Comparison of ENCODE assay signal across 8 cellular contexts in genomic region chr3:53269888-53270880, GRCh38. TPM values are rescaled to one million over a fixed set of nuclear protein-coding genes. Genes with fewer than 3 reads are reported as not detected.
DNase-seq lines count a peak whose midpoint lies in the region; ATAC-seq, FAIRE-seq and TF ChIP-seq lines count a peak whose summit lies in the region.

No MANE protein-coding gene starts in this region.

- 0 out of 2 replicates have a peak, but pooled peaks have one; percentile 34 for TF ChIP-seq POLR2A in GM12891 (IDR thresholded peaks at IDR 0.05; ENCODE audit: low read depth, low read length)

- H3K4me3 ChIP-seq in brain microvascular endothelial cell (ENCODE audit: low read depth, low read length) (no peak overlapping the region), iPS DF 6.9 (ENCODE audit: low read length) (no peak overlapping the region), retinal pigment epithelial cell (ENCODE audit: low read length) (no peak overlapping the region)

- H3K27ac ChIP-seq in brain microvascular endothelial cell (peak overlapping the region; percentile 82), iPS DF 6.9 (ENCODE audit: low read length) (no peak overlapping the region)

- H3K9me3 ChIP-seq in iPS DF 6.9 (ENCODE audit: control insufficient read depth, insufficient read depth, low read length) = no peaks in the 10 kb centered on the region

- H3K36me3 ChIP-seq in brain microvascular endothelial cell (replicated peaks) (no peaks in the 10 kb centered on the region), iPS DF 6.9 (ENCODE audit: control insufficient read depth, insufficient read depth, low read length) (no peaks in the 10 kb centered on the region)

- TF ChIP-seq CTCF in brain microvascular endothelial cell (IDR thresholded peaks at IDR 0.05; ENCODE audit: low read depth, low read length, missing control alignments) (no peak), retinal pigment epithelial cell (conservative IDR thresholded peaks at IDR 0.05; ENCODE audit: low read depth, low read length) (peak; percentile 27)

- in situ Hi-C loops in brain microvascular endothelial cell (cut with HindIII; ENCODE audit: low pct_ligation_motif_present, low sequenced_read_pairs) = no loop called here

- FAIRE-seq in A204.1 (lab: Jason Lieb, UNC) (peak; percentile 95), GM12891 (lab: Jason Lieb, UNC) (peak; percentile 90)

- ATAC-seq in HG02623 (IDR thresholded peaks at IDR 0.05; ENCODE audit: unreplicated experiment) = no peak

- H3K27me3 ChIP-seq in brain microvascular endothelial cell (replicated peaks) (no peaks in the 10 kb centered on the region), iPS DF 6.9 (ENCODE audit: control insufficient read depth, insufficient read depth, low read length) (no peaks in the 10 kb centered on the region)

- 100% methylated on average over 1 of the region's 12 CpGs for WGBS in iPS DF 6.9 (ENCODE audit: insufficient coverage, insufficient read length)

- H3K4me1 ChIP-seq in iPS DF 6.9 (ENCODE audit: control insufficient read depth, insufficient read depth, low read length) = peaks cover 5% of the 10 kb centered on the region; the same call in 1 of the 2 replicates

- DNase-seq in GM12891 (ENCODE audit: insufficient read length, low spot score) = peak; percentile 32
- DNase-seq in HS-5 (ENCODE audit: low read depth) = peak; percentile 58
- peak; percentile 98 for DNase-seq in OCI-M1 (lab: John Stamatoyannopoulos, UW)
- peak; percentile 91 for DNase-seq in brain microvascular endothelial cell
- peak; percentile 90 for DNase-seq in iPS DF 6.9 (ENCODE audit: low read depth, low spot score)
- peak; percentile 98 for DNase-seq in retinal pigment epithelial cell (ENCODE audit: low read depth)

TF ChIP-seq in GM12891, 5 proteins besides CTCF, POLR2A, EP300 and RAD21:
- TF ChIP-seq PAX5 (IDR thresholded peaks at IDR 0.05; ENCODE audit: insufficient read depth, low read length, severe bottlenecking) (no peak), SPI1 (IDR thresholded peaks at IDR 0.05; ENCODE audit: low read depth, low read length) (0 out of 2 replicates have a peak, but pooled peaks have one; percentile 4), TAF1 (IDR thresholded peaks at IDR 0.05; ENCODE audit: low read depth, low read length) (no peak; the same call in 1 of the 2 replicates), POU2F2 (IDR thresholded peaks at IDR 0.05; ENCODE audit: low read depth, low read length) (no peak)

RNA-seq across cellular contexts. Expression of gene TKT, which starts 14.4 kb away (rescaled TPM):
- 189 TPM for polyA plus RNA-seq in GM12891 (2012; ENCODE audit: low read depth, missing spikeins)

Comparison
In these comparisons a context has a peak if more than half of its experiments do, and no peak if none do; other contexts are left out.
1. DNase-seq: peak in every context shown above with its lines; median percentile 98 in OCI-M1; 98 in retinal pigment epithelial cell; 91 in brain microvascular endothelial cell; 90 in iPS DF 6.9; 58 in HS-5; 32 in GM12891.